ENCODE assay signal across 8 cellular contexts in genomic region chr1:31335007-31335406, GRCh38. TPM values are rescaled to one million over a fixed set of nuclear protein-coding genes. Genes with fewer than 3 reads are reported as not detected.
A peak's percentile ranks its signal among the peaks of the same experiment; 100 is the strongest.
DNase-seq lines count a peak whose midpoint lies in the region; ATAC-seq and TF ChIP-seq lines count a peak whose summit lies in the region.

No MANE protein-coding gene starts in this region.

- DNase-seq in G401 (ENCODE audit: low spot score) (peak; percentile 86), LHCN-M2 (ENCODE audit: low read depth) (peak; percentile 38), RWPE1 (ENCODE audit: low spot score) (peak; percentile 46), fibroblast of peridontal ligament (ENCODE audit: extremely low read depth) (peak; percentile 71), retina (peak; percentile 62), glutamatergic neuron (no peak)
- DNase-seq in activated CD4-positive, CD25-positive, alpha-beta regulatory T cell (lab: John Stamatoyannopoulos, UW): no peak

- no peak for ATAC-seq in GM21825 (IDR thresholded peaks at IDR 0.05; ENCODE audit: unreplicated experiment)

- no peaks in the 10 kb centered on the region for H3K27me3 Mint-ChIP-seq in glutamatergic neuron (ENCODE audit: unreplicated experiment)

- H3K9me3 Mint-ChIP-seq in glutamatergic neuron (ENCODE audit: unreplicated experiment): peaks cover 1% of the 10 kb centered on the region

- TF ChIP-seq CTCF in RWPE1 (conservative IDR thresholded peaks at IDR 0.05; ENCODE audit: low read depth) (peak; percentile 61), glutamatergic neuron (IDR thresholded peaks at IDR 0.05; ENCODE audit: partially characterized antibody, unreplicated experiment) (no peak)

- H3K27ac Mint-ChIP-seq in glutamatergic neuron (ENCODE audit: unreplicated experiment): no peak overlapping the region

- no peak overlapping the region for H3K27ac ChIP-seq in RWPE1

- no peaks in the 10 kb centered on the region for H3K36me3 Mint-ChIP-seq in glutamatergic neuron (ENCODE audit: unreplicated experiment)

- H3K4me3 Mint-ChIP-seq in glutamatergic neuron (ENCODE audit: unreplicated experiment): no peak overlapping the region

- CTCF ChIA-PET in RWPE1 (lab: Yijun Ruan, JAX): interaction anchor here (0.8 to 1.1 kb wide), 2 partner anchors 54 to 151 kb away, joined by 4 read pairs; no protein-coding TSS in a partner anchor

- in situ Hi-C loops in G401 (cut with HindIII; ENCODE audit: low sequenced_read_pairs): no loop called here

- POLR2A ChIA-PET in RWPE1 (lab: Yijun Ruan, JAX; ENCODE audit: low non-redundant PET): no interaction called here

- H3K4me1 Mint-ChIP-seq in glutamatergic neuron (ENCODE audit: low read depth, unreplicated experiment): peaks cover 6% of the 10 kb centered on the region

RNA-seq across cellular contexts. Expression of gene FABP3, which starts 37.9 kb away (rescaled TPM):
- total RNA-seq in G401 (2014; rRNA removed; shearing (Covaris generic)): 0.25 TPM in 1 of 2 replicates, not detected in the other
- total RNA-seq in LHCN-M2 (2014; rRNA removed) (5.1 and 10.2 TPM in 2 replicates), glutamatergic neuron (ENCODE audit: unreplicated experiment) (148 TPM)
- polyA plus RNA-seq in LHCN-M2 (2012): 90.8 TPM

RNA-seq across cellular contexts. Expression of gene ZCCHC17, which starts 38.2 kb away (rescaled TPM):
- total RNA-seq in G401 (2014; rRNA removed; shearing (Covaris generic)): 70.6 and 83.8 TPM in 2 replicates
- total RNA-seq in LHCN-M2 (2014; rRNA removed) (38.5 and 47.6 TPM in 2 replicates), glutamatergic neuron (ENCODE audit: unreplicated experiment) (64.5 TPM)
- 45.1 TPM for polyA plus RNA-seq in LHCN-M2 (2012)

RNA-seq across cellular contexts. Expression of gene SNRNP40, which starts 38.4 kb away (rescaled TPM):
- total RNA-seq in G401 (2014; rRNA removed; shearing (Covaris generic)): 269 and 326 TPM in 2 replicates
- total RNA-seq in LHCN-M2 (2014; rRNA removed) (90.3 and 96.7 TPM in 2 replicates), glutamatergic neuron (ENCODE audit: unreplicated experiment) (68.0 TPM)
- 38.3 TPM for polyA plus RNA-seq in LHCN-M2 (2012)

Comparison
In these comparisons a context has a peak if more than half of its experiments do, and no peak if none do; other contexts are left out.
1. DNase-seq: peak in G401 (single experiment), LHCN-M2 (single experiment), RWPE1 (single experiment), fibroblast of peridontal ligament (single experiment) and retina (single experiment); none in activated CD4-positive, CD25-positive, alpha-beta regulatory T cell (0 of 4) and glutamatergic neuron (single experiment).
2. RNA of gene FABP3, which starts 37.9 kb away (total RNA-seq): 148 TPM in glutamatergic neuron (single experiment); 5.1 to 10.2 TPM in LHCN-M2 and 0.25 TPM in G401; every median in the first group is over 10 times any median in the second.